In the genomic region with DNA sequence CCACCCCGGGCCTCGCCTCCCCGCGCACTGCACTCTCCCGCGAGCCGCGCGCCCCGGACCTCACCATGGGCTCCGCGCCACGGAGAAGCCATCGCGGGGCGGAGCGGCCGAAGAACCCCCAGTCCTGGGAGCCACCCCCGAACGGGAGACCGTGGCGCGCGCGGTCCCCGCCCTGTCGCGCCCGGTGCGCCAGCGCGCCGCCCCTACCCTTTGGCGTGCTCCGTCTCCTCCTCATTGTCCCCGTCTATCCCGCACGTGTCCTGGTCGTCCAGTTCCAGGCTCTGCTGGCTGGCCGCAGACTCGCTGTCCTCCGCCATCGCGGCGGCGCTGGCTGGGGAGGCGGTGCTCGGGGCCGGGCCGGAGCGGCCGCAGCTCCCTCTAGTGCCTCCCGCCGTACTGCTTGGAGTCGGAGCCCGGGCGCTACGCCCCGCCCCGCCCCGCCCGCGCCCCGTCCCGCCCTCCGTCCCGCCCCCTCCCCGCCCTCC, we compare ENCODE assay signal across 1 cellular context.
A peak's percentile ranks its signal among the peaks of the same experiment; 100 is the strongest.
TF ChIP-seq lines count a peak whose summit lies in the region.

A gene (minus strand): TSS at position 398 of the 485 bp plus-strand sequence. CDS start 81 bp downstream, at position 317.

TF ChIP-seq in K562, 482 proteins besides CTCF, POLR2A, EP300 and RAD21 (continued from another document and continues in another):
- TF ChIP-seq, protein P1, sequence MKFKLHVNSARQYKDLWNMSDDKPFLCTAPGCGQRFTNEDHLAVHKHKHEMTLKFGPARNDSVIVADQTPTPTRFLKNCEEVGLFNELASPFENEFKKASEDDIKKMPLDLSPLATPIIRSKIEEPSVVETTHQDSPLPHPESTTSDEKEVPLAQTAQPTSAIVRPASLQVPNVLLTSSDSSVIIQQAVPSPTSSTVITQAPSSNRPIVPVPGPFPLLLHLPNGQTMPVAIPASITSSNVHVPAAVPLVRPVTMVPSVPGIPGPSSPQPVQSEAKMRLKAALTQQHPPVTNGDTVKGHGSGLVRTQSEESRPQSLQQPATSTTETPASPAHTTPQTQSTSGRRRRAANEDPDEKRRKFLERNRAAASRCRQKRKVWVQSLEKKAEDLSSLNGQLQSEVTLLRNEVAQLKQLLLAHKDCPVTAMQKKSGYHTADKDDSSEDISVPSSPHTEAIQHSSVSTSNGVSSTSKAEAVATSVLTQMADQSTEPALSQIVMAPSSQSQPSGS (CRISPR knock-in tag; IDR thresholded peaks at IDR 0.05) = no peak
- TF ChIP-seq BCOR (IDR thresholded peaks at IDR 0.05) (no peak), SREBF1 (IDR thresholded peaks at IDR 0.05; ENCODE audit: borderline replicate concordance, low read depth, low read length) (no peak), GTF2F1 (IDR thresholded peaks at IDR 0.05; ENCODE audit: low read depth, low read length) (no peak), ZFP36 (IDR thresholded peaks at IDR 0.05; ENCODE audit: low read depth, low read length, partially characterized antibody) (no peak), SNIP1 (IDR thresholded peaks at IDR 0.05; ENCODE audit: low read depth) (no peak), GATA2 (CRISPR knock-in tag; IDR thresholded peaks at IDR 0.05) (no peak), RB1 (IDR thresholded peaks at IDR 0.05; ENCODE audit: low read depth) (peak; percentile 83), ZNF57 (CRISPR knock-in tag; IDR thresholded peaks at IDR 0.05) (no peak), NR3C1 (CRISPR knock-in tag; IDR thresholded peaks at IDR 0.05) (no peak), SIN3B (IDR thresholded peaks at IDR 0.05; ENCODE audit: low read depth) (no peak), MTA3 (IDR thresholded peaks at IDR 0.05; ENCODE audit: borderline replicate concordance) (peak; percentile 43; the same call in 1 of the 2 replicates), TBL1XR1 (IDR thresholded peaks at IDR 0.05; ENCODE audit: low read length in 2 of 2) (no peak), PURB (CRISPR knock-in tag; IDR thresholded peaks at IDR 0.05; ENCODE audit: low read depth) (no peak), C11orf30 (IDR thresholded peaks at IDR 0.05; ENCODE audit: low read depth) (no peak), NRF1 (conservative IDR thresholded peaks at IDR 0.05 in 1 of 2, IDR thresholded peaks at IDR 0.05 in 1 of 2) (peak; percentile 5 to 25; a peak in 1 of 4 replicates), RBBP5 (IDR thresholded peaks at IDR 0.05; ENCODE audit: borderline replicate concordance, insufficient read depth, low read length, poor library complexity, severe bottlenecking) (peak; percentile 59)
- TF ChIP-seq, protein P2, sequence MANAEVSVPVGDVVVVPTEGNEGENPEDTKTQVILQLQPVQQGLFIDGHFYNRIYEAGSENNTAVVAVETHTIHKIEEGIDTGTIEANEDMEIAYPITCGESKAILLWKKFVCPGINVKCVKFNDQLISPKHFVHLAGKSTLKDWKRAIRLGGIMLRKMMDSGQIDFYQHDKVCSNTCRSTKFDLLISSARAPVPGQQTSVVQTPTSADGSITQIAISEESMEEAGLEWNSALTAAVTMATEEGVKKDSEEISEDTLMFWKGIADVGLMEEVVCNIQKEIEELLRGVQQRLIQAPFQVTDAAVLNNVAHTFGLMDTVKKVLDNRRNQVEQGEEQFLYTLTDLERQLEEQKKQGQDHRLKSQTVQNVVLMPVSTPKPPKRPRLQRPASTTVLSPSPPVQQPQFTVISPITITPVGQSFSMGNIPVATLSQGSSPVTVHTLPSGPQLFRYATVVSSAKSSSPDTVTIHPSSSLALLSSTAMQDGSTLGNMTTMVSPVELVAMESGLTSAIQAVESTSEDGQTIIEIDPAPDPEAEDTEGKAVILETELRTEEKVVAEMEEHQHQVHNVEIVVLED (CRISPR knock-in tag; IDR thresholded peaks at IDR 0.05) = 0 out of 2 replicates have a peak, but pooled peaks have one; percentile 5
- TF ChIP-seq, protein P3, sequence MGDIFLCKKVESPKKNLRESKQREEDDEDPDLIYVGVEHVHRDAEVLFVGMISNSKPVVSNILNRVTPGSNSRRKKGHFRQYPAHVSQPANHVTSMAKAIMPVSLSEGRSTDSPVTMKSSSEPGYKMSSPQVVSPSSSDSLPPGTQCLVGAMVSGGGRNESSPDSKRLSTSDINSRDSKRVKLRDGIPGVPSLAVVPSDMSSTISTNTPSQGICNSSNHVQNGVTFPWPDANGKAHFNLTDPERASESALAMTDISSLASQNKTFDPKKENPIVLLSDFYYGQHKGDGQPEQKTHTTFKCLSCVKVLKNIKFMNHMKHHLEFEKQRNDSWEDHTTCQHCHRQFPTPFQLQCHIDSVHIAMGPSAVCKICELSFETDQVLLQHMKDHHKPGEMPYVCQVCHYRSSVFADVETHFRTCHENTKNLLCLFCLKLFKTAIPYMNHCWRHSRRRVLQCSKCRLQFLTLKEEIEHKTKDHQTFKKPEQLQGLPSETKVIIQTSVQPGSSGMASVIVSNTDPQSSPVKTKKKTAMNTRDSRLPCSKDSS (IDR thresholded peaks at IDR 0.05; ENCODE audit: low read depth, partially characterized antibody) = no peak
- TF ChIP-seq, protein P4, sequence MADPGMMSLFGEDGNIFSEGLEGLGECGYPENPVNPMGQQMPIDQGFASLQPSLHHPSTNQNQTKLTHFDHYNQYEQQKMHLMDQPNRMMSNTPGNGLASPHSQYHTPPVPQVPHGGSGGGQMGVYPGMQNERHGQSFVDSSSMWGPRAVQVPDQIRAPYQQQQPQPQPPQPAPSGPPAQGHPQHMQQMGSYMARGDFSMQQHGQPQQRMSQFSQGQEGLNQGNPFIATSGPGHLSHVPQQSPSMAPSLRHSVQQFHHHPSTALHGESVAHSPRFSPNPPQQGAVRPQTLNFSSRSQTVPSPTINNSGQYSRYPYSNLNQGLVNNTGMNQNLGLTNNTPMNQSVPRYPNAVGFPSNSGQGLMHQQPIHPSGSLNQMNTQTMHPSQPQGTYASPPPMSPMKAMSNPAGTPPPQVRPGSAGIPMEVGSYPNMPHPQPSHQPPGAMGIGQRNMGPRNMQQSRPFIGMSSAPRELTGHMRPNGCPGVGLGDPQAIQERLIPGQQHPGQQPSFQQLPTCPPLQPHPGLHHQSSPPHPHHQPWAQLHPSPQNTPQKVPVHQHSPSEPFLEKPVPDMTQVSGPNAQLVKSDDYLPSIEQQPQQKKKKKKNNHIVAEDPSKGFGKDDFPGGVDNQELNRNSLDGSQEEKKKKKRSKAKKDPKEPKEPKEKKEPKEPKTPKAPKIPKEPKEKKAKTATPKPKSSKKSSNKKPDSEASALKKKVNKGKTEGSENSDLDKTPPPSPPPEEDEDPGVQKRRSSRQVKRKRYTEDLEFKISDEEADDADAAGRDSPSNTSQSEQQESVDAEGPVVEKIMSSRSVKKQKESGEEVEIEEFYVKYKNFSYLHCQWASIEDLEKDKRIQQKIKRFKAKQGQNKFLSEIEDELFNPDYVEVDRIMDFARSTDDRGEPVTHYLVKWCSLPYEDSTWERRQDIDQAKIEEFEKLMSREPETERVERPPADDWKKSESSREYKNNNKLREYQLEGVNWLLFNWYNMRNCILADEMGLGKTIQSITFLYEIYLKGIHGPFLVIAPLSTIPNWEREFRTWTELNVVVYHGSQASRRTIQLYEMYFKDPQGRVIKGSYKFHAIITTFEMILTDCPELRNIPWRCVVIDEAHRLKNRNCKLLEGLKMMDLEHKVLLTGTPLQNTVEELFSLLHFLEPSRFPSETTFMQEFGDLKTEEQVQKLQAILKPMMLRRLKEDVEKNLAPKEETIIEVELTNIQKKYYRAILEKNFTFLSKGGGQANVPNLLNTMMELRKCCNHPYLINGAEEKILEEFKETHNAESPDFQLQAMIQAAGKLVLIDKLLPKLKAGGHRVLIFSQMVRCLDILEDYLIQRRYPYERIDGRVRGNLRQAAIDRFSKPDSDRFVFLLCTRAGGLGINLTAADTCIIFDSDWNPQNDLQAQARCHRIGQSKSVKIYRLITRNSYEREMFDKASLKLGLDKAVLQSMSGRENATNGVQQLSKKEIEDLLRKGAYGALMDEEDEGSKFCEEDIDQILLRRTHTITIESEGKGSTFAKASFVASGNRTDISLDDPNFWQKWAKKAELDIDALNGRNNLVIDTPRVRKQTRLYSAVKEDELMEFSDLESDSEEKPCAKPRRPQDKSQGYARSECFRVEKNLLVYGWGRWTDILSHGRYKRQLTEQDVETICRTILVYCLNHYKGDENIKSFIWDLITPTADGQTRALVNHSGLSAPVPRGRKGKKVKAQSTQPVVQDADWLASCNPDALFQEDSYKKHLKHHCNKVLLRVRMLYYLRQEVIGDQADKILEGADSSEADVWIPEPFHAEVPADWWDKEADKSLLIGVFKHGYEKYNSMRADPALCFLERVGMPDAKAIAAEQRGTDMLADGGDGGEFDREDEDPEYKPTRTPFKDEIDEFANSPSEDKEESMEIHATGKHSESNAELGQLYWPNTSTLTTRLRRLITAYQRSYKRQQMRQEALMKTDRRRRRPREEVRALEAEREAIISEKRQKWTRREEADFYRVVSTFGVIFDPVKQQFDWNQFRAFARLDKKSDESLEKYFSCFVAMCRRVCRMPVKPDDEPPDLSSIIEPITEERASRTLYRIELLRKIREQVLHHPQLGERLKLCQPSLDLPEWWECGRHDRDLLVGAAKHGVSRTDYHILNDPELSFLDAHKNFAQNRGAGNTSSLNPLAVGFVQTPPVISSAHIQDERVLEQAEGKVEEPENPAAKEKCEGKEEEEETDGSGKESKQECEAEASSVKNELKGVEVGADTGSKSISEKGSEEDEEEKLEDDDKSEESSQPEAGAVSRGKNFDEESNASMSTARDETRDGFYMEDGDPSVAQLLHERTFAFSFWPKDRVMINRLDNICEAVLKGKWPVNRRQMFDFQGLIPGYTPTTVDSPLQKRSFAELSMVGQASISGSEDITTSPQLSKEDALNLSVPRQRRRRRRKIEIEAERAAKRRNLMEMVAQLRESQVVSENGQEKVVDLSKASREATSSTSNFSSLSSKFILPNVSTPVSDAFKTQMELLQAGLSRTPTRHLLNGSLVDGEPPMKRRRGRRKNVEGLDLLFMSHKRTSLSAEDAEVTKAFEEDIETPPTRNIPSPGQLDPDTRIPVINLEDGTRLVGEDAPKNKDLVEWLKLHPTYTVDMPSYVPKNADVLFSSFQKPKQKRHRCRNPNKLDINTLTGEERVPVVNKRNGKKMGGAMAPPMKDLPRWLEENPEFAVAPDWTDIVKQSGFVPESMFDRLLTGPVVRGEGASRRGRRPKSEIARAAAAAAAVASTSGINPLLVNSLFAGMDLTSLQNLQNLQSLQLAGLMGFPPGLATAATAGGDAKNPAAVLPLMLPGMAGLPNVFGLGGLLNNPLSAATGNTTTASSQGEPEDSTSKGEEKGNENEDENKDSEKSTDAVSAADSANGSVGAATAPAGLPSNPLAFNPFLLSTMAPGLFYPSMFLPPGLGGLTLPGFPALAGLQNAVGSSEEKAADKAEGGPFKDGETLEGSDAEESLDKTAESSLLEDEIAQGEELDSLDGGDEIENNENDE (IDR thresholded peaks at IDR 0.05; ENCODE audit: low read depth, low read length) = no peak
- TF ChIP-seq, protein P5, sequence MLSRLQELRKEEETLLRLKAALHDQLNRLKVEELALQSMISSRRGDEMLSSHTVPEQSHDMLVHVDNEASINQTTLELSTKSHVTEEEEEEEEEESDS (CRISPR knock-in tag; IDR thresholded peaks at IDR 0.05) = no peak
- TF ChIP-seq, protein P6, sequence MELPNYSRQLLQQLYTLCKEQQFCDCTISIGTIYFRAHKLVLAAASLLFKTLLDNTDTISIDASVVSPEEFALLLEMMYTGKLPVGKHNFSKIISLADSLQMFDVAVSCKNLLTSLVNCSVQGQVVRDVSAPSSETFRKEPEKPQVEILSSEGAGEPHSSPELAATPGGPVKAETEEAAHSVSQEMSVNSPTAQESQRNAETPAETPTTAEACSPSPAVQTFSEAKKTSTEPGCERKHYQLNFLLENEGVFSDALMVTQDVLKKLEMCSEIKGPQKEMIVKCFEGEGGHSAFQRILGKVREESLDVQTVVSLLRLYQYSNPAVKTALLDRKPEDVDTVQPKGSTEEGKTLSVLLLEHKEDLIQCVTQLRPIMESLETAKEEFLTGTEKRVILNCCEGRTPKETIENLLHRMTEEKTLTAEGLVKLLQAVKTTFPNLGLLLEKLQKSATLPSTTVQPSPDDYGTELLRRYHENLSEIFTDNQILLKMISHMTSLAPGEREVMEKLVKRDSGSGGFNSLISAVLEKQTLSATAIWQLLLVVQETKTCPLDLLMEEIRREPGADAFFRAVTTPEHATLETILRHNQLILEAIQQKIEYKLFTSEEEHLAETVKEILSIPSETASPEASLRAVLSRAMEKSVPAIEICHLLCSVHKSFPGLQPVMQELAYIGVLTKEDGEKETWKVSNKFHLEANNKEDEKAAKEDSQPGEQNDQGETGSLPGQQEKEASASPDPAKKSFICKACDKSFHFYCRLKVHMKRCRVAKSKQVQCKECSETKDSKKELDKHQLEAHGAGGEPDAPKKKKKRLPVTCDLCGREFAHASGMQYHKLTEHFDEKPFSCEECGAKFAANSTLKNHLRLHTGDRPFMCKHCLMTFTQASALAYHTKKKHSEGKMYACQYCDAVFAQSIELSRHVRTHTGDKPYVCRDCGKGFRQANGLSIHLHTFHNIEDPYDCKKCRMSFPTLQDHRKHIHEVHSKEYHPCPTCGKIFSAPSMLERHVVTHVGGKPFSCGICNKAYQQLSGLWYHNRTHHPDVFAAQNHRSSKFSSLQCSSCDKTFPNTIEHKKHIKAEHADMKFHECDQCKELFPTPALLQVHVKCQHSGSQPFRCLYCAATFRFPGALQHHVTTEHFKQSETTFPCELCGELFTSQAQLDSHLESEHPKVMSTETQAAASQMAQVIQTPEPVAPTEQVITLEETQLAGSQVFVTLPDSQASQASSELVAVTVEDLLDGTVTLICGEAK (IDR thresholded peaks at IDR 0.05) = 0 out of 2 replicates have a peak, but pooled peaks have one; percentile 19
- TF ChIP-seq, protein P6 (CRISPR knock-in tag; IDR thresholded peaks at IDR 0.05) = no peak
